Comparison of ENCODE assay signal across 14 cellular contexts in genomic region chr4:183244506-183244905, GRCh38.
A peak's percentile ranks its signal among the peaks of the same experiment; 100 is the strongest.
DNase-seq lines count a peak whose midpoint lies in the region; ATAC-seq and TF ChIP-seq lines count a peak whose summit lies in the region.
"Had no signal": no experiment of that assay in that cellular context is flagged by ENCODE, and none has a peak within 500 bp of the region (broad histone marks: within the 10 kb centered on the region; RNA-seq: fewer than 3 reads in every experiment).

No MANE protein-coding gene starts in this region.

- no peaks in the 10 kb centered on the region for H3K27me3 Mint-ChIP-seq in endodermal cell (ENCODE audit: insufficient read depth)
- H3K27me3 Mint-ChIP-seq in nephron progenitor cell (ENCODE audit: low read depth, poor library complexity) = no peaks in the 10 kb centered on the region
- H3K27me3 Mint-ChIP-seq: CD4-positive, alpha-beta T cell had no signal

- H3K9ac ChIP-seq in endodermal cell (ENCODE audit: extremely low read depth, low read length, poor library complexity, severe bottlenecking) (no peak overlapping the region), colonic mucosa (ENCODE audit: low read depth in 2 of 2, low read length in 2 of 2) (no peak overlapping the region)

- H3K27ac ChIP-seq in Panc1 (ENCODE audit: low read length) (peak overlapping the region; percentile 63; the same call in 1 of the 2 replicates), endodermal cell (ENCODE audit: low read depth, low read length) (no peak overlapping the region), colonic mucosa (no peak overlapping the region)
- H3K27ac ChIP-seq: 22Rv1 had no signal

- intact Hi-C loops in Panc1 (cut with micrococcal nuclease; ENCODE audit: unreplicated experiment) = no loop called here
- intact Hi-C loops in colonic mucosa (cut with DNase I) = no loop called here

- H3K36me3 ChIP-seq in Panc1 (ENCODE audit: control insufficient read depth, insufficient read depth, low read length) = peaks cover 11% of the 10 kb centered on the region
- peaks cover 81% of the 10 kb centered on the region for H3K36me3 ChIP-seq in endodermal cell (ENCODE audit: control insufficient read depth, insufficient read depth, low read length)
- no peaks in the 10 kb centered on the region for H3K36me3 ChIP-seq in colonic mucosa

- BruUV-seq in Panc1 (replicated peaks; lab: Mats Ljungman, UMichigan) = no TSS peak

- H3K36me3 Mint-ChIP-seq in endodermal cell (ENCODE audit: low read depth) = peaks cover 44% of the 10 kb centered on the region
- H3K36me3 Mint-ChIP-seq in nephron progenitor cell (ENCODE audit: low read depth) = peaks cover 27% of the 10 kb centered on the region

- H3K27ac Mint-ChIP-seq in endodermal cell (peak overlapping the region; percentile 65), nephron progenitor cell (peak overlapping the region; percentile 87)
- H3K27ac Mint-ChIP-seq: CD4-positive, alpha-beta T cell had no signal

- POLR2A ChIA-PET in Panc1 (lab: Charles Lee) = no interaction called here

- CTCF ChIA-PET in Panc1 (lab: Charles Lee) = no interaction called here

- in situ Hi-C loops in Panc1 (cut with HindIII; ENCODE audit: low pct_unique_long_range_greater_than_20kb, low sequenced_read_pairs) = no loop called here

- H3K4me3 Mint-ChIP-seq in endodermal cell (no peak overlapping the region), nephron progenitor cell (no peak overlapping the region)
- H3K4me3 Mint-ChIP-seq: CD4-positive, alpha-beta T cell had no signal

- no peaks in the 10 kb centered on the region for H3K27me3 ChIP-seq in Panc1 (ENCODE audit: control insufficient read depth, insufficient read depth, low read length)
- no peaks in the 10 kb centered on the region for H3K27me3 ChIP-seq in endodermal cell (ENCODE audit: control insufficient read depth, insufficient read depth, low read length, poor library complexity, severe bottlenecking)
- no peaks in the 10 kb centered on the region for H3K27me3 ChIP-seq in colonic mucosa

- H3K9me3 Mint-ChIP-seq in endodermal cell (no peaks in the 10 kb centered on the region), nephron progenitor cell (no peaks in the 10 kb centered on the region)
- H3K9me3 Mint-ChIP-seq: CD4-positive, alpha-beta T cell had no signal

- TF ChIP-seq CTCF in Panc1 (IDR thresholded peaks at IDR 0.05) (no peak), endodermal cell (conservative IDR thresholded peaks at IDR 0.05) (no peak), nephron progenitor cell (IDR thresholded peaks at IDR 0.05) (no peak), colonic mucosa (IDR thresholded peaks at IDR 0.05) (no peak)

- H3K4me1 ChIP-seq in Panc1 (ENCODE audit: control insufficient read depth, insufficient read depth, low read length) = peaks cover 30% of the 10 kb centered on the region
- H3K4me1 ChIP-seq in endodermal cell (ENCODE audit: control insufficient read depth, insufficient read depth, low read length) = peaks cover 38% of the 10 kb centered on the region
- no peaks in the 10 kb centered on the region for H3K4me1 ChIP-seq in colonic mucosa

- peak; percentile 70 for DNase-seq in DMS 273 (lab: John Stamatoyannopoulos, UW; ENCODE audit: unreplicated experiment)
- no peak for DNase-seq in DMS 273 treated with DMSO at 0.1 percent for 48 hours (lab: John Stamatoyannopoulos, UW)
- no peak for DNase-seq in Panc1 (ENCODE audit: low read depth, low spot score)
- DNase-seq in endodermal cell = no peak
- DNase-seq in nephron progenitor cell = no peak
- DNase-seq in colonic mucosa = no peak
- no peak for DNase-seq in NCI-H1105 treated with DMSO at 0.1 percent for 48 hours (lab: John Stamatoyannopoulos, UW)
- DNase-seq in DMS79 treated with DMSO at 0.1 percent for 48 hours (lab: John Stamatoyannopoulos, UW) = no peak
- DNase-seq: AML-193; C1 segment of cervical spinal cord; CD4-positive, alpha-beta T cell; DMS53 had no signal

- WGBS in endodermal cell (ENCODE audit: insufficient coverage in 1 of 2, insufficient read length in 1 of 2), 2 experiments = 81 to 88% methylated on average over 2 of the region's 2 CpGs

- H3K4me3 ChIP-seq in Panc1 (ENCODE audit: low read depth in 2 of 2, low read length in 2 of 2) = no peak overlapping the region
- H3K4me3 ChIP-seq in endodermal cell (ENCODE audit: low read length) = no peak overlapping the region
- H3K4me3 ChIP-seq in colonic mucosa = no peak overlapping the region

- H3K9me3 ChIP-seq in Panc1 (ENCODE audit: control insufficient read depth, insufficient read depth, low read depth, low read length) (no peaks in the 10 kb centered on the region), endodermal cell (ENCODE audit: control insufficient read depth, low read length) (no peaks in the 10 kb centered on the region), colonic mucosa (no peaks in the 10 kb centered on the region)

- ATAC-seq in Panc1 = no peak
- ATAC-seq: HCT116 had no signal

- H3K4me1 Mint-ChIP-seq in endodermal cell (peaks cover 49% of the 10 kb centered on the region), nephron progenitor cell (peaks cover 22% of the 10 kb centered on the region)
